8 cellular contexts compared by ENCODE assay signal in the genomic region with DNA sequence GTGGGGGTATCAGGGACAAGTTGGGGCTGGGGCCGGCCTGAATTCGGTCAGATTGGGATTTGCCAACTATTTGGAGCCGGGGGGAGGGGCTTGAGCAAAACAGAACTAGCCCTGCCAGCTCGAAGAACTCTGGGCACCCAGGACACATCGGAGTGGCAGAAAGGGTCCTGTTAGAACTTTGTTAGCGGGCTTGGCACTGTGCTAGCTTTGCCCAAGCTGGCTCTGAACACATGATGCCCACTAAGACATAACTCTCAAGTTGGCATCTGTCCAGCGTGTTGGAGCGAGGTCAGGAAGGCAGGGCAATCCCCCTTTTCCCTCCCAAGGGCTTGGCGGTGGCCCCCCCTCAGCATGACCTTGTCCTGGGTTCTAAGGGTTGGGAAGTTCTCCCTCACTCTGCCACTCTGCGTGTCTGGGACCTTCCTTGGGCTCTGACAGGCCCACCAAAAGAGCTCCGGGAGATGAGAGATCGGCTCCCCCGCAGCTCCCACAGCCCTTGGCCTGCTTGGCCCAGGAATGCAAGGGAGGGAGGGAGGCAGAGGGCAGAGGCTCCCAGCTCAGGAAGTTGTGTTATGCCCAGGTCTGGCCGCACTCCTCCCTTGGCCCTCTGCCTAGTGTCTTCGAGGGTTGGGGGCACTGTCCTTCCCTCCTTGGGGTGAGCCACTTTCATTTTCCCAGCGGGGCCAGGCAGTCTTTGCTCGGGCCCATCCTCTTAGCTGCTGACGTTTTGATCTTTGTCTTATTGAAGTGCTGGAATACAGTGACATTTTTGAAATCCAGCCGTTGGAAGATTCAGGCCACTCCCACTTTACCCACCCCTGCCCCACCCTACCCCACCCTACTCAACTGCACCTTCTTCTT.
DNase-seq lines count a peak whose midpoint lies in the region; ATAC-seq and TF ChIP-seq lines count a peak whose summit lies in the region.

No MANE protein-coding gene starts in this region.

- H3K9me3 ChIP-seq in ES-I3 (ENCODE audit: control insufficient read depth, insufficient read depth, low read length), result no peaks in the 10 kb centered on the region
- H3K9me3 ChIP-seq in iPS-20b (ENCODE audit: insufficient read depth, low read depth, low read length), result no peaks in the 10 kb centered on the region

- H3K36me3 ChIP-seq in ES-I3 (ENCODE audit: insufficient read depth, low read length), result no peaks in the 10 kb centered on the region
- H3K36me3 ChIP-seq in iPS-20b (ENCODE audit: insufficient read depth, low read depth, low read length), result no peaks in the 10 kb centered on the region; the same call in 1 of the 2 replicates

- H3K4me3 ChIP-seq in NB4 (ENCODE audit: low read depth, low read length), result peak overlapping the region; percentile 93
- H3K4me3 ChIP-seq in astrocyte of the spinal cord (ENCODE audit: low read depth, low read length), result peak overlapping the region; percentile 94
- H3K4me3 ChIP-seq in iPS-20b (ENCODE audit: low read length), result peak overlapping the region; percentile 92
- peak overlapping the region; percentile 100 for H3K4me3 ChIP-seq in skeletal muscle cell (ENCODE audit: low read depth, low read length)

- no peak for TF ChIP-seq CTCF in NB4 (IDR thresholded peaks at IDR 0.05; ENCODE audit: low read depth, low read length)
- TF ChIP-seq CTCF in astrocyte of the spinal cord (IDR thresholded peaks at IDR 0.05; ENCODE audit: low read depth, low read length), result no peak

- TF ChIP-seq POLR2A in NB4 (IDR thresholded peaks at IDR 0.05; ENCODE audit: extremely low read depth, insufficient read length), result no peak

- DNase-seq in NB4 (ENCODE audit: low read depth), result peak; percentile 56
- peak; percentile 66 for DNase-seq in astrocyte of the spinal cord (ENCODE audit: low read depth, low spot score)
- DNase-seq in skeletal muscle cell (ENCODE audit: low read depth), result no peak
- DNase-seq in NCI-H2107 (lab: John Stamatoyannopoulos, UW), result no peak

- H3K4me1 ChIP-seq in ES-I3 (ENCODE audit: insufficient read depth, low read length), result peaks cover 26% of the 10 kb centered on the region
- H3K4me1 ChIP-seq in iPS-20b (ENCODE audit: insufficient read depth, low read length), result peaks cover 18% of the 10 kb centered on the region

- in situ Hi-C loops in astrocyte of the spinal cord (cut with HindIII; ENCODE audit: low sequenced_read_pairs), result no loop called here

- peak overlapping the region; percentile 81 for H3K9ac ChIP-seq in ES-I3 (ENCODE audit: low read depth, low read length)
- H3K9ac ChIP-seq in iPS-20b (ENCODE audit: low read depth, low read length), result peak overlapping the region; percentile 79; the same call in 1 of the 2 replicates

- peaks cover 13% of the 10 kb centered on the region for H3K27me3 ChIP-seq in iPS-20b (ENCODE audit: insufficient read depth, low read length)

- ATAC-seq in GM19397 (IDR thresholded peaks at IDR 0.05; ENCODE audit: unreplicated experiment), result no peak
- no peak for ATAC-seq in HG03442 (IDR thresholded peaks at IDR 0.05; ENCODE audit: unreplicated experiment)

- H3K27ac ChIP-seq in iPS-20b (ENCODE audit: low read length), result no peak overlapping the region

Comparison
In these comparisons a context has a peak if more than half of its experiments do, and no peak if none do; other contexts are left out.
1. DNase-seq: peak in NB4 (single experiment) and astrocyte of the spinal cord (single experiment); none in skeletal muscle cell (single experiment) and NCI-H2107 (single experiment).
2. Peak in every context shown above with its lines, with median percentiles within 50 percentile points of each other: H3K4me3 ChIP-seq.